In genomic region chr9:27528278-27528885, GRCh38 we compare ENCODE assay signal across 8 cellular contexts. TPM values are rescaled to one million over a fixed set of nuclear protein-coding genes. Genes with fewer than 3 reads are reported as not detected.
DNase-seq lines count a peak whose midpoint lies in the region; ATAC-seq and TF ChIP-seq lines count a peak whose summit lies in the region.

No MANE protein-coding gene starts in this region.

- peaks cover 3% of the 10 kb centered on the region for H3K36me3 Mint-ChIP-seq in activated CD4-positive, alpha-beta T cell treated with anti-CD3 and anti-CD28 coated beads, Interleukin-2, amount 10 ng/mL, durations not matched to agents 24 days and 14 days (ENCODE audit: low read depth)

- peak overlapping the region; percentile 85 to 94 for H3K27ac ChIP-seq in coronary artery

- H3K4me1 Mint-ChIP-seq in activated CD4-positive, alpha-beta T cell treated with anti-CD3 and anti-CD28 coated beads, Interleukin-2, amount 10 ng/mL, durations not matched to agents 24 days and 14 days, result peaks cover 13% of the 10 kb centered on the region

- H3K9me3 Mint-ChIP-seq in activated CD4-positive, alpha-beta T cell treated with anti-CD3 and anti-CD28 coated beads, Interleukin-2, amount 10 ng/mL, durations not matched to agents 24 days and 14 days, result no peaks in the 10 kb centered on the region

- peak overlapping the region; percentile 72 for H3K27ac Mint-ChIP-seq in activated CD4-positive, alpha-beta T cell treated with anti-CD3 and anti-CD28 coated beads, Interleukin-2, amount 10 ng/mL, durations not matched to agents 24 days and 14 days

- H3K4me3 Mint-ChIP-seq in activated CD4-positive, alpha-beta T cell treated with anti-CD3 and anti-CD28 coated beads, Interleukin-2, amount 10 ng/mL, durations not matched to agents 24 days and 14 days, result peak overlapping the region; percentile 90

- DNase-seq in AG10803 (ENCODE audit: low read depth) (peak; percentile 46), coronary artery (ENCODE audit: low spot score) (peak; percentile 89), left kidney (ENCODE audit: low read depth, low spot score) (peak; percentile 93), NCI-H2081 (lab: John Stamatoyannopoulos, UW) (no peak)
- DNase-seq in activated CD4-positive, alpha-beta T cell treated with anti-CD3 and anti-CD28 coated beads, Interleukin-2, amount 10 ng/mL, durations not matched to agents 24 days and 14 days, result peak; percentile 90
- DNase-seq in stimulated activated CD4-positive, alpha-beta T cell treated with anti-CD3 and anti-CD28 coated beads, Interleukin-15, amount 100 ng/mL, for 24 hours, result peak; percentile 75

- ATAC-seq in GM19372 (IDR thresholded peaks at IDR 0.05; ENCODE audit: low read depth, unreplicated experiment) (peak; percentile 46), HG03469 (IDR thresholded peaks at IDR 0.05; ENCODE audit: unreplicated experiment) (peak; percentile 47)

- no peak for TF ChIP-seq CTCF in AG10803 (conservative IDR thresholded peaks at IDR 0.05; ENCODE audit: low read length)
- TF ChIP-seq CTCF in coronary artery (IDR thresholded peaks at IDR 0.05), result no peak

- H3K4me3 ChIP-seq in AG10803 (ENCODE audit: low read length) (peak overlapping the region; percentile 66), coronary artery (peak overlapping the region; percentile 93)

- intact Hi-C loops in activated CD4-positive, alpha-beta T cell treated with anti-CD3 and anti-CD28 coated beads, Interleukin-2, amount 10 ng/mL, durations not matched to agents 24 days and 14 days (cut with micrococcal nuclease), result loop anchor here (2.0 to 5.0 kb wide), 2 partner anchors 30 to 176 kb away; no protein-coding TSS in a partner anchor

- H3K27me3 Mint-ChIP-seq in activated CD4-positive, alpha-beta T cell treated with anti-CD3 and anti-CD28 coated beads, Interleukin-2, amount 10 ng/mL, durations not matched to agents 24 days and 14 days, result peaks cover 42% of the 10 kb centered on the region

RNA-seq across cellular contexts. Expression of gene MOB3B, which starts 1.2 kb away (rescaled TPM):
- 0.82 and 1.1 TPM in 2 replicates for total RNA-seq in activated CD4-positive, alpha-beta T cell treated with anti-CD3 and anti-CD28 coated beads, Interleukin-2, amount 10 ng/mL, durations not matched to agents 24 days and 14 days

RNA-seq across cellular contexts. Expression of gene IFNK, which starts 4.3 kb away (rescaled TPM):
- not detected in 2 replicates for total RNA-seq in activated CD4-positive, alpha-beta T cell treated with anti-CD3 and anti-CD28 coated beads, Interleukin-2, amount 10 ng/mL, durations not matched to agents 24 days and 14 days

RNA-seq across cellular contexts. Expression of gene C9orf72, which starts 44.9 kb away (rescaled TPM):
- total RNA-seq in activated CD4-positive, alpha-beta T cell treated with anti-CD3 and anti-CD28 coated beads, Interleukin-2, amount 10 ng/mL, durations not matched to agents 24 days and 14 days, result 6.5 and 7.5 TPM in 2 replicates

Comparison
In these comparisons a context has a peak if more than half of its experiments do, and no peak if none do; other contexts are left out.
1. DNase-seq: peak in AG10803 (single experiment), activated CD4-positive, alpha-beta T cell treated with anti-CD3 and anti-CD28 coated beads, Interleukin-2, amount 10 ng/mL, durations not matched to agents 24 days and 14 days (single experiment), coronary artery (single experiment), left kidney (single experiment) and stimulated activated CD4-positive, alpha-beta T cell treated with anti-CD3 and anti-CD28 coated beads, Interleukin-15, amount 100 ng/mL, for 24 hours (single experiment); none in NCI-H2081 (0 of 2).